In the genomic region with DNA sequence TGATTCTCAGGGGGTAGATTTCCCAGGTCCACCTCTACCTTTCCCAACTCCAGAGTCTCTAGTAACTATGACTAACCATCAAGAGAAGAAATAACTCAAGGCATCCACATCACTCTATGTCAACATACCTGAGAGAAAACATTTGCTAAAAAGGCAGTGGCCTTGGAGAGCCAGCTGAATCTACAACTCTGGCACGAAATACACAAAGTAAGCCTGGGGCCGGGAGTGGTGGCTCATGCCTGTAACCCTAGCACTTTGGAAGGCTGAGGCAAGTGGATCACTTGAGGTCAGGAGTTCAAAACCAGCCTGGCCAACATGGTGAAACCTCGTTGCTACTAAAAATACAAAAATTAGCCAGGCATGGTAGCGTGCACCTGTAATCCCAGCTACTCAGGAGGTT, we compare ENCODE assay signal across 5 cellular contexts. TPM values are rescaled to one million over a fixed set of nuclear protein-coding genes. Genes with fewer than 3 reads are reported as not detected.
"Had no signal": no experiment of that assay in that cellular context is flagged by ENCODE, and none has a peak within 500 bp of the region (broad histone marks: within the 10 kb centered on the region; RNA-seq: fewer than 3 reads in every experiment).

No MANE protein-coding gene starts in this region.

RNA-seq across cellular contexts. Expression of a gene that starts 20.5 kb away (rescaled TPM):
- total RNA-seq: activated CD4-positive, alpha-beta T cell treated with anti-CD3 and anti-CD28 coated beads, Interleukin-2, amount 10 ng/mL, durations not matched to agents 7 days and 5 days; foreskin keratinocyte; lung microvascular endothelial cell; mononuclear cell; naive thymus-derived CD8-positive, alpha-beta T cell had no signal
- polyA plus RNA-seq: foreskin keratinocyte; naive thymus-derived CD8-positive, alpha-beta T cell had no signal

RNA-seq across cellular contexts. Expression of a gene that starts 37.8 kb away (rescaled TPM):
- total RNA-seq: foreskin keratinocyte had no signal
- polyA plus RNA-seq: foreskin keratinocyte; naive thymus-derived CD8-positive, alpha-beta T cell had no signal
